Comparison of ENCODE assay signal across 12 cellular contexts in genomic region chr5:65047948-65048690, GRCh38.
A peak's percentile ranks its signal among the peaks of the same experiment; 100 is the strongest.
DNase-seq lines count a peak whose midpoint lies in the region; ATAC-seq and TF ChIP-seq lines count a peak whose summit lies in the region.
"Had no signal": no experiment of that assay in that cellular context is flagged by ENCODE, and none has a peak within 500 bp of the region (broad histone marks: within the 10 kb centered on the region; RNA-seq: fewer than 3 reads in every experiment).

No MANE protein-coding gene starts in this region.

- CTCF ChIA-PET in PC-9 (lab: Charles Lee): no interaction called here

- H3K79me2 ChIP-seq in MM.1S (ENCODE audit: low read length): no peaks in the 10 kb centered on the region
- H3K79me2 ChIP-seq in PC-9 (ENCODE audit: low read depth): no peaks in the 10 kb centered on the region

- H3K27me3 ChIP-seq in MM.1S (replicated peaks; ENCODE audit: insufficient read depth, low read length) (no peaks in the 10 kb centered on the region), PC-9 (ENCODE audit: insufficient read depth, low read depth) (no peaks in the 10 kb centered on the region)
- H3K27me3 ChIP-seq: esophagus squamous epithelium had no signal

- no peak for TF ChIP-seq CTCF in MM.1S (IDR thresholded peaks at IDR 0.05; ENCODE audit: low read length)
- no peak for TF ChIP-seq CTCF in PC-9 (conservative IDR thresholded peaks at IDR 0.05)

- H2AFZ ChIP-seq in MM.1S (ENCODE audit: low read length) (0 out of 2 replicates have a peak overlapping the region, but pooled peaks have one; percentile 14), PC-9 (no peak overlapping the region)

- H3K9ac ChIP-seq in MM.1S (ENCODE audit: low read length): no peak overlapping the region

- H4K20me1 ChIP-seq in MM.1S (ENCODE audit: insufficient read depth, low read length) (no peaks in the 10 kb centered on the region), PC-9 (ENCODE audit: insufficient read depth) (no peaks in the 10 kb centered on the region)

- intact Hi-C loops in PC-9 (cut with micrococcal nuclease; ENCODE audit: unreplicated experiment): no loop called here

- peak; percentile 38 for ATAC-seq in GM18498 (IDR thresholded peaks at IDR 0.05; ENCODE audit: unreplicated experiment)
- ATAC-seq in GM19395 (IDR thresholded peaks at IDR 0.05; ENCODE audit: unreplicated experiment): peak; percentile 42
- ATAC-seq in HG02852 (IDR thresholded peaks at IDR 0.05; ENCODE audit: unreplicated experiment): peak; percentile 53

- H3K9me2 ChIP-seq in MM.1S (replicated peaks; ENCODE audit: insufficient read depth, low read length) (no peaks in the 10 kb centered on the region), PC-9 (ENCODE audit: insufficient read depth) (no peaks in the 10 kb centered on the region)

- peaks cover 28% of the 10 kb centered on the region for H3K4me1 ChIP-seq in MM.1S (ENCODE audit: low read length)
- no peaks in the 10 kb centered on the region for H3K4me1 ChIP-seq in PC-9 (replicated peaks; ENCODE audit: insufficient read depth)
- H3K4me1 ChIP-seq: esophagus squamous epithelium had no signal

- POLR2A ChIA-PET in PC-9 (lab: Charles Lee; ENCODE audit: unreplicated experiment): no interaction called here

- H3K27ac ChIP-seq in MM.1S (ENCODE audit: low read length): peak overlapping the region; percentile 17; the same call in 1 of the 2 replicates
- no peak overlapping the region for H3K27ac ChIP-seq in PC-9
- H3K27ac ChIP-seq: esophagus squamous epithelium had no signal

- H3K9me3 ChIP-seq in MM.1S (replicated peaks; ENCODE audit: insufficient read depth, low read length) (no peaks in the 10 kb centered on the region), PC-9 (ENCODE audit: insufficient read depth, low read depth) (no peaks in the 10 kb centered on the region)
- H3K9me3 ChIP-seq: esophagus squamous epithelium had no signal

- no peak overlapping the region for H3K4me3 ChIP-seq in MM.1S (ENCODE audit: low read length)
- H3K4me3 ChIP-seq in PC-9: no peak overlapping the region
- H3K4me3 ChIP-seq: esophagus squamous epithelium had no signal

- H3K4me2 ChIP-seq in MM.1S (ENCODE audit: low read depth, low read length) (peak overlapping the region; percentile 56), PC-9 (no peak overlapping the region)

- peaks cover 12% of the 10 kb centered on the region for H3F3A ChIP-seq in MM.1S (ENCODE audit: insufficient read depth, low read length)
- no peaks in the 10 kb centered on the region for H3F3A ChIP-seq in PC-9 (ENCODE audit: insufficient read depth, low read depth)

- DNase-seq in MM.1S: no peak
- no peak for DNase-seq in D341Med (ENCODE audit: low spot score)
- no peak for DNase-seq in PC-9
- no peak for DNase-seq in activated CD4-positive, alpha-beta T cell treated with anti-CD3 and anti-CD28 coated beads for 48 hours
- no peak for DNase-seq in activated gamma-delta T cell (lab: John Stamatoyannopoulos, UW)
- DNase-seq: activated naive CD4-positive, alpha-beta T cell treated with anti-CD3 and anti-CD28 coated beads, Interleukin-2, amount 10 ng/mL, durations not matched to agents 7 days and 5 days; esophagus squamous epithelium; NCI-H1092; NCI-H526 treated with DMSO at 0.1 percent for 48 hours had no signal

- no TSS peak for BruUV-seq in PC-9 (replicated peaks; lab: Mats Ljungman, UMichigan)

- no peaks in the 10 kb centered on the region for H3K36me3 ChIP-seq in MM.1S (replicated peaks; ENCODE audit: insufficient read depth, low read length)
- no peaks in the 10 kb centered on the region for H3K36me3 ChIP-seq in PC-9 (ENCODE audit: low read depth)
- H3K36me3 ChIP-seq: esophagus squamous epithelium had no signal
